16 cellular contexts compared by ENCODE assay signal in the genomic region with DNA sequence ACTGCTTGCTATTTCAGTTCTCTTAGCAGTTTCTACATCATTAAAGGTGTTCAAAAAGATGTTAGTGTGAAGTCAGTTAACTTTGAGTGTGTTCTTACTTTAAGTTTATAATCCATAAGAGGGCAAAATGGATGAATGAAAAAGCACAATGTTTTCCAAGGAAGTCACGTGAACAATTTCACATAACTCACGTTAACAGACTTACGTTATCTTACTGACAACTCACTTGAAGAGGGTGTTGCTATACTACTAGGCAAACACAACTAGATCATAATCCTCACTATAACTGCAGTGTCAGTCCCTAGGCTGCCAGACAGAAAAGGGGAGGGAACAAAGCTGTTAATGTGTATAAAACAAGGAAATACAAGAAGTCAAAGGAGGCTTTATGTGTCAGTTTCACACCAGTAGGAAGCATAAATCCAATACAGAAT. TPM values are rescaled to one million over a fixed set of nuclear protein-coding genes. Genes with fewer than 3 reads are reported as not detected.
DNase-seq lines count a peak whose midpoint lies in the region; ATAC-seq and TF ChIP-seq lines count a peak whose summit lies in the region.
"Had no signal": no experiment of that assay in that cellular context is flagged by ENCODE, and none has a peak within 500 bp of the region (broad histone marks: within the 10 kb centered on the region; RNA-seq: fewer than 3 reads in every experiment).

No MANE protein-coding gene starts in this region.

- 42% methylated on average over 3 of the region's 3 CpGs for WGBS in suprapubic skin

- H3K9me3 Mint-ChIP-seq in neural progenitor cell = no peaks in the 10 kb centered on the region
- H3K9me3 Mint-ChIP-seq: immature natural killer cell; stimulated activated naive CD8-positive, alpha-beta T cell treated with anti-CD3 and anti-CD28 coated beads, Interleukin-15, amount 100 ng/mL, for 72 hours; T-helper 1 cell treated with Interleukin-12 subunit alpha and Interleukin-12 subunit beta and Interleukin-4 antibody, amounts not matched to agents 30 μg/mL and 1 μg/mL, for 36 hours had no signal

- H3K27ac ChIP-seq in mucosa of rectum (ENCODE audit: low read depth in 2 of 2, low read length in 2 of 2) (peak overlapping the region; percentile 68 to 80), neural progenitor cell (no peak overlapping the region), suprapubic skin (no peak overlapping the region)
- H3K27ac ChIP-seq: ascending aorta, dorsolateral prefrontal cortex, sigmoid colon had no signal

- H3K4me3 Mint-ChIP-seq in neural progenitor cell = no peak overlapping the region
- H3K4me3 Mint-ChIP-seq: immature natural killer cell; stimulated activated naive CD8-positive, alpha-beta T cell treated with anti-CD3 and anti-CD28 coated beads, Interleukin-15, amount 100 ng/mL, for 72 hours; T-helper 1 cell treated with Interleukin-12 subunit alpha and Interleukin-12 subunit beta and Interleukin-4 antibody, amounts not matched to agents 30 μg/mL and 1 μg/mL, for 36 hours had no signal

- H4K20me1 ChIP-seq in neural progenitor cell (ENCODE audit: low read depth) = peaks cover 3% of the 10 kb centered on the region

- TF ChIP-seq CTCF in neural progenitor cell (IDR thresholded peaks at IDR 0.05) (no peak), suprapubic skin (IDR thresholded peaks at IDR 0.05) (no peak)

- no peaks in the 10 kb centered on the region for H3F3A ChIP-seq in neural progenitor cell (ENCODE audit: low read depth)

- no peak for TF ChIP-seq EP300 in suprapubic skin (IDR thresholded peaks at IDR 0.05)

- H3K27me3 ChIP-seq in mucosa of rectum (ENCODE audit: control insufficient read depth in 2 of 2, insufficient read depth in 2 of 2, low read length in 2 of 2) (no peaks in the 10 kb centered on the region), neural progenitor cell (peaks cover 7% of the 10 kb centered on the region), suprapubic skin (no peaks in the 10 kb centered on the region)
- H3K27me3 ChIP-seq: ascending aorta, dorsolateral prefrontal cortex, sigmoid colon had no signal

- H3K9ac ChIP-seq in mucosa of rectum (ENCODE audit: low read depth in 1 of 2, low read length in 2 of 2) (peak overlapping the region in 1 of 2 donors; percentile 35), neural progenitor cell (no peak overlapping the region)

- TF ChIP-seq POLR2A in erythroblast (IDR thresholded peaks at IDR 0.05; ENCODE audit: low read length) (peak; percentile 30), suprapubic skin (IDR thresholded peaks at IDR 0.05) (no peak)

- no peaks in the 10 kb centered on the region for H3K79me2 ChIP-seq in neural progenitor cell (ENCODE audit: low read depth)

- no peak overlapping the region for H3K27ac Mint-ChIP-seq in neural progenitor cell
- H3K27ac Mint-ChIP-seq: stimulated activated naive CD8-positive, alpha-beta T cell treated with anti-CD3 and anti-CD28 coated beads, Interleukin-15, amount 100 ng/mL, for 72 hours; T-helper 1 cell treated with Interleukin-12 subunit alpha and Interleukin-12 subunit beta and Interleukin-4 antibody, amounts not matched to agents 30 μg/mL and 1 μg/mL, for 36 hours had no signal

- H3K4me2 ChIP-seq in neural progenitor cell = no peak overlapping the region

- ATAC-seq in GM19351 (IDR thresholded peaks at IDR 0.05; ENCODE audit: unreplicated experiment) (no peak), GM18511 (IDR thresholded peaks at IDR 0.05; ENCODE audit: unreplicated experiment) (no peak)
- ATAC-seq: stimulated activated naive CD8-positive, alpha-beta T cell treated with anti-CD3 and anti-CD28 coated beads, Interleukin-15, amount 100 ng/mL, for 72 hours had no signal

- no peaks in the 10 kb centered on the region for H3K27me3 Mint-ChIP-seq in neural progenitor cell (ENCODE audit: insufficient read depth, low read depth)
- H3K27me3 Mint-ChIP-seq: stimulated activated naive CD8-positive, alpha-beta T cell treated with anti-CD3 and anti-CD28 coated beads, Interleukin-15, amount 100 ng/mL, for 72 hours had no signal

- peaks cover 9 to 25% of the 10 kb centered on the region in 2 donors for H3K4me1 ChIP-seq in mucosa of rectum (ENCODE audit: control insufficient read depth in 2 of 2, insufficient read depth in 2 of 2, low read length in 2 of 2)
- H3K4me1 ChIP-seq in neural progenitor cell = peaks cover 6% of the 10 kb centered on the region
- peaks cover 10% of the 10 kb centered on the region for H3K4me1 ChIP-seq in suprapubic skin

- H3K9me3 ChIP-seq in mucosa of rectum (ENCODE audit: control insufficient read depth in 2 of 2, low read length in 2 of 2) = no peaks in the 10 kb centered on the region
- H3K9me3 ChIP-seq in neural progenitor cell (ENCODE audit: low read depth) = no peaks in the 10 kb centered on the region
- no peaks in the 10 kb centered on the region for H3K9me3 ChIP-seq in suprapubic skin
- H3K9me3 ChIP-seq: ascending aorta, sigmoid colon had no signal

- DNase-seq in HEK293T (ENCODE audit: extremely low spot score) (no peak), NCI-H69 (lab: John Stamatoyannopoulos, UW) (peak; percentile 33), erythroblast (lab: John Stamatoyannopoulos, UW) (peak; percentile 75 to 89), neural progenitor cell (ENCODE audit: low spot score) (no peak), suprapubic skin (ENCODE audit: low spot score in 2 of 2) (no peak)
- DNase-seq: activated CD4-positive, alpha-beta T cell treated with anti-CD3 and anti-CD28 coated beads, Interleukin-2, amount 50 U/mL, for 1 hour; C1 segment of cervical spinal cord; dorsolateral prefrontal cortex; immature natural killer cell; sigmoid colon; stimulated activated naive CD8-positive, alpha-beta T cell treated with anti-CD3 and anti-CD28 coated beads, Interleukin-15, amount 100 ng/mL, for 72 hours had no signal

- H3K4me1 Mint-ChIP-seq in neural progenitor cell = peaks cover 13% of the 10 kb centered on the region

- H3K4me3 ChIP-seq in mucosa of rectum (ENCODE audit: low read length in 2 of 2) = no peak overlapping the region
- no peak overlapping the region for H3K4me3 ChIP-seq in neural progenitor cell
- H3K4me3 ChIP-seq in suprapubic skin = no peak overlapping the region
- H3K4me3 ChIP-seq: ascending aorta, dorsolateral prefrontal cortex, sigmoid colon had no signal

- no peak overlapping the region for H2AFZ ChIP-seq in neural progenitor cell (replicated peaks)

- H3K36me3 Mint-ChIP-seq in neural progenitor cell = peaks cover 7% of the 10 kb centered on the region
- H3K36me3 Mint-ChIP-seq: immature natural killer cell had no signal

- H3K36me3 ChIP-seq in mucosa of rectum (ENCODE audit: control insufficient read depth in 2 of 2, insufficient read depth in 2 of 2, low read length in 2 of 2) (no peaks in the 10 kb centered on the region), neural progenitor cell (no peaks in the 10 kb centered on the region), suprapubic skin (no peaks in the 10 kb centered on the region)
- H3K36me3 ChIP-seq: ascending aorta, sigmoid colon had no signal

- CTCF ChIA-PET in HEK293T (lab: Yijun Ruan, JAX) = interaction anchor here (0.7 to 1.0 kb wide), 2 partner anchors 88 to 323 kb away, joined by 3 to 6 read pairs; no protein-coding TSS in a partner anchor

- POLR2A ChIA-PET in HEK293T (lab: Yijun Ruan, JAX) = no interaction called here

TF ChIP-seq in HEK293T, 16 proteins besides CTCF, POLR2A, EP300 and RAD21:
- no peak for TF ChIP-seq NFRKB (IDR thresholded peaks at IDR 0.05)
- peak; percentile 81 for TF ChIP-seq PKNOX1 (IDR thresholded peaks at IDR 0.05)

RNA-seq across cellular contexts. Expression of gene SLC2A13, which starts 6.4 kb away (rescaled TPM):
- 10.5 and 11.1 TPM in 2 replicates for total RNA-seq in neural progenitor cell (ENCODE audit: low replicate concordance)
- total RNA-seq in suprapubic skin = 10 to 100 TPM; 10.4 to 14.1 (median 13.4) TPM

Comparison
In these comparisons a context has a peak if more than half of its experiments do, and no peak if none do; other contexts are left out.
1. DNase-seq: peak in NCI-H69 (single experiment) and erythroblast (2 of 2); none in HEK293T (single experiment), neural progenitor cell (single experiment) and suprapubic skin (0 of 2).
2. H3K27ac ChIP-seq: peak in mucosa of rectum (2 of 2); none in neural progenitor cell (single experiment) and suprapubic skin (single experiment).